In the genomic region with DNA sequence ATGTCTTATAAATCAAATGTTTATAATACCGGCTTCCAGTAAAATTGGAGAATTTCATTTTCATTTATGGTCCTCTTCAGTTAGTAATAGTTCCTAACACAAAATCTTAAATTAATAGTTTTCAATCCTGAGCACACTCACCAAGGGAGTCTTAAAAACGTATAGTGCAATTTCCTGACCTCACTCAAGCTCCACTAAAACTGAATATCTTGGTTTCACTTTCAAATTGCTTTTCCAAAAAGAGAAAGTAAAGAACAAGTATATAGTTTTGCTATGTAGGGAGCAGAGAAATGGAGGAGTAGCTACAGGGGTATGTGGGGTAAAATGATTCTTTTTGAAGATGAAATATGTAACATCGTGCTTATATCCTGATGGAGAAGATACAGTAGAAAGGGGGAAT, we compare ENCODE assay signal across 12 cellular contexts.
DNase-seq lines count a peak whose midpoint lies in the region; ATAC-seq and TF ChIP-seq lines count a peak whose summit lies in the region.
"Had no signal": no experiment of that assay in that cellular context is flagged by ENCODE, and none has a peak within 500 bp of the region (broad histone marks: within the 10 kb centered on the region; RNA-seq: fewer than 3 reads in every experiment).

No MANE protein-coding gene starts in this region.

- H3K36me3 ChIP-seq in liver (ENCODE audit: control insufficient read depth in 4 of 4, insufficient read depth in 3 of 4, low read depth in 1 of 4, low read length in 3 of 4) (no peaks in the 10 kb centered on the region), stomach smooth muscle (ENCODE audit: control insufficient read depth in 2 of 2, insufficient read depth in 2 of 2, low read length in 2 of 2) (no peaks in the 10 kb centered on the region)
- H3K36me3 ChIP-seq: HAP-1 had no signal

- peaks cover 0 to 11% (median 1%) of the 10 kb centered on the region in 4 donors for H3K4me1 ChIP-seq in liver (ENCODE audit: control insufficient read depth in 4 of 4, insufficient read depth in 4 of 4, low read length in 3 of 4)
- H3K4me1 ChIP-seq in stomach smooth muscle (ENCODE audit: control insufficient read depth, insufficient read depth, low read length) = peaks cover 4% of the 10 kb centered on the region
- H3K4me1 ChIP-seq: HAP-1 had no signal

- H3K27me3 ChIP-seq in liver (ENCODE audit: control insufficient read depth in 4 of 4, insufficient read depth in 4 of 4, low read length in 3 of 4) (no peaks in the 10 kb centered on the region), stomach smooth muscle (ENCODE audit: control insufficient read depth in 1 of 2, insufficient read depth in 2 of 2, low read length in 2 of 2) (no peaks in the 10 kb centered on the region)

- H3K27ac ChIP-seq in liver (ENCODE audit: low read depth in 1 of 2, low read length in 2 of 2) = no peak overlapping the region
- H3K27ac ChIP-seq in stomach smooth muscle (ENCODE audit: low read length) = no peak overlapping the region

- WGBS in liver = 47% methylated on average over 3 of the region's 3 CpGs

- ATAC-seq in GM18873 (IDR thresholded peaks at IDR 0.05; ENCODE audit: low FRiP score, unreplicated experiment) = no peak
- ATAC-seq: esophagus mucosa had no signal

- H3K9ac ChIP-seq in liver (ENCODE audit: low read depth in 1 of 2, low read length in 2 of 2) = peak overlapping the region; percentile 8 to 58
- peak overlapping the region; percentile 18 to 52 for H3K9ac ChIP-seq in stomach smooth muscle (ENCODE audit: low read length in 2 of 2)

- H3K9me3 ChIP-seq in liver (ENCODE audit: control insufficient read depth in 4 of 4, low read length in 3 of 4) (no peaks in the 10 kb centered on the region), stomach smooth muscle (ENCODE audit: control insufficient read depth in 2 of 2, low read length in 2 of 2) (no peaks in the 10 kb centered on the region)
- H3K9me3 ChIP-seq: HAP-1 had no signal

- TF ChIP-seq CTCF in cardiac fibroblast (IDR thresholded peaks at IDR 0.05; ENCODE audit: low read depth, low read length) (no peak), liver (IDR thresholded peaks at IDR 0.05; ENCODE audit: low read depth, low read length, missing input control) (no peak)

- DNase-seq in HT1080 (ENCODE audit: low read depth) (peak; percentile 25), cardiac fibroblast (ENCODE audit: low read depth in 2 of 2) (peak; percentile 28 to 45), GDM1 (lab: John Stamatoyannopoulos, UW) (no peak), NCI-H69 (lab: John Stamatoyannopoulos, UW) (no peak), ureter (ENCODE audit: low spot score) (no peak)
- DNase-seq: activated naive CD4-positive, alpha-beta T cell treated with anti-CD3 and anti-CD28 coated beads, Interleukin-2, amount 50 U/mL, for 16 hours; immature natural killer cell had no signal

- no peak for TF ChIP-seq RAD21 in liver (IDR thresholded peaks at IDR 0.05)

- no peak overlapping the region for H3K4me3 ChIP-seq in cardiac fibroblast (replicated peaks in 1 of 2; ENCODE audit: low read depth in 2 of 2, low read length in 2 of 2)
- H3K4me3 ChIP-seq in liver (ENCODE audit: low read depth in 1 of 3, low read length in 3 of 3) = peak overlapping the region; percentile 31 to 53 (median 45)
- H3K4me3 ChIP-seq in stomach smooth muscle (ENCODE audit: low read length in 2 of 2) = peak overlapping the region; percentile 45 to 65
- H3K4me3 ChIP-seq: HAP-1 had no signal

TF ChIP-seq in liver, 16 proteins besides CTCF, POLR2A, EP300 and RAD21:
- TF ChIP-seq, protein P1, sequence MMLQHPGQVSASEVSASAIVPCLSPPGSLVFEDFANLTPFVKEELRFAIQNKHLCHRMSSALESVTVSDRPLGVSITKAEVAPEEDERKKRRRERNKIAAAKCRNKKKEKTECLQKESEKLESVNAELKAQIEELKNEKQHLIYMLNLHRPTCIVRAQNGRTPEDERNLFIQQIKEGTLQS (IDR thresholded peaks at IDR 0.05) = no peak
- no peak for TF ChIP-seq HNF4G (IDR thresholded peaks at IDR 0.05)
- TF ChIP-seq FOXA2 (IDR thresholded peaks at IDR 0.05) = no peak
- no peak for TF ChIP-seq HNF4A (conservative IDR thresholded peaks at IDR 0.05)
- no peak for TF ChIP-seq MAX (IDR thresholded peaks at IDR 0.05)

Comparison
In these comparisons a context has a peak if more than half of its experiments do, and no peak if none do; other contexts are left out.
1. DNase-seq: peak in HT1080 (single experiment) and cardiac fibroblast (2 of 2); none in GDM1 (single experiment), NCI-H69 (single experiment) and ureter (single experiment).
2. H3K4me3 ChIP-seq: peak in liver (3 of 3) and stomach smooth muscle (2 of 2); none in cardiac fibroblast (0 of 2).